ENCODE assay signal across 8 cellular contexts in genomic region chr5:131634996-131635754, GRCh38. TPM values are rescaled to one million over a fixed set of nuclear protein-coding genes. Genes with fewer than 3 reads are reported as not detected.
DNase-seq lines count a peak whose midpoint lies in the region; ATAC-seq and TF ChIP-seq lines count a peak whose summit lies in the region.

Gene RAPGEF6, minus strand, starts transcription at chr5:131635229. Its CDS starts 199 bp downstream, at chr5:131635030.

- H3K4me3 ChIP-seq in left ventricle myocardium inferior: peak within 1 kb of the TSS; percentile 94

- no peaks in the 10 kb centered on the region for H3K9me3 Mint-ChIP-seq in progenitor cell of endocrine pancreas (ENCODE audit: low read depth)

- no peaks in the 10 kb centered on the region for H3K27me3 ChIP-seq in left ventricle myocardium inferior (ENCODE audit: low read depth)

- DNase-seq in NCI-H1694 treated with DMSO at 0.1 percent for 48 hours (lab: John Stamatoyannopoulos, UW): peak; percentile 98
- peak; percentile 85 to 91 (median 87) for DNase-seq in T-helper 17 cell
- DNase-seq in amygdala (lab: John Stamatoyannopoulos, UW): peak; percentile 75 to 99 (median 95)
- DNase-seq in left ventricle myocardium inferior: peak; percentile 96
- peak; percentile 86 for DNase-seq in progenitor cell of endocrine pancreas (ENCODE audit: low spot score, unreplicated experiment)
- peak; percentile 99 for DNase-seq in ureter (ENCODE audit: low spot score)

- H3K9me3 ChIP-seq in T-helper 17 cell (ENCODE audit: control insufficient read depth, low read length, poor library complexity, severe bottlenecking): no peaks in the 10 kb centered on the region
- H3K9me3 ChIP-seq in left ventricle myocardium inferior (replicated peaks): no peaks in the 10 kb centered on the region

- peak within 1 kb of the TSS; percentile 98 for H3K27ac Mint-ChIP-seq in T-helper 17 cell
- peak within 1 kb of the TSS; percentile 99 for H3K27ac Mint-ChIP-seq in progenitor cell of endocrine pancreas

- peaks cover 30% of the 10 kb centered on the region for H3K4me1 Mint-ChIP-seq in T-helper 17 cell
- H3K4me1 Mint-ChIP-seq in progenitor cell of endocrine pancreas (ENCODE audit: low read depth): peaks cover 21% of the 10 kb centered on the region

- H3K36me3 ChIP-seq in left ventricle myocardium inferior: no peaks in the 10 kb centered on the region

- H3K27ac ChIP-seq in left ventricle myocardium inferior (replicated peaks): peak within 1 kb of the TSS; percentile 99

- TF ChIP-seq CTCF in left ventricle myocardium inferior (IDR thresholded peaks at IDR 0.05; ENCODE audit: borderline replicate concordance) (peak; percentile 7), progenitor cell of endocrine pancreas (IDR thresholded peaks at IDR 0.05; ENCODE audit: unreplicated experiment) (no peak)

- H3K36me3 Mint-ChIP-seq in T-helper 17 cell (ENCODE audit: low read depth) (no peaks in the 10 kb centered on the region), progenitor cell of endocrine pancreas (ENCODE audit: insufficient read depth) (no peaks in the 10 kb centered on the region)

- H3K27me3 Mint-ChIP-seq in T-helper 17 cell (no peaks in the 10 kb centered on the region), progenitor cell of endocrine pancreas (no peaks in the 10 kb centered on the region)

- H3K4me1 ChIP-seq in left ventricle myocardium inferior: peaks cover 57% of the 10 kb centered on the region

- TF ChIP-seq POLR2A in GM15510 (IDR thresholded peaks at IDR 0.05; ENCODE audit: borderline replicate concordance, extremely low read depth, insufficient read length): peak; percentile 85

- peak within 1 kb of the TSS; percentile 96 for H3K4me3 Mint-ChIP-seq in T-helper 17 cell
- H3K4me3 Mint-ChIP-seq in progenitor cell of endocrine pancreas (ENCODE audit: low read depth): peak within 1 kb of the TSS; percentile 94

- intact Hi-C loops in left ventricle myocardium inferior (cut with micrococcal nuclease): no loop called here

- ATAC-seq in HG02885 (IDR thresholded peaks at IDR 0.05; ENCODE audit: poor library complexity, unreplicated experiment) (peak; percentile 88), T-helper 17 cell (peak; percentile 86)

RNA-seq across cellular contexts. Expression of gene RAPGEF6, which starts in this region (rescaled TPM):
- 10 to 100 TPM; 60.7 to 68.7 TPM for total RNA-seq in T-helper 17 cell
- 9.6 TPM for total RNA-seq in left ventricle myocardium inferior
- total RNA-seq in progenitor cell of endocrine pancreas: 28.4 and 29.1 TPM in 2 replicates
- 30.7 TPM for total RNA-seq in ureter

Comparison
In these comparisons a context has a peak if more than half of its experiments do, and no peak if none do; other contexts are left out.
1. Peak in every context shown above with its lines: DNase-seq, ATAC-seq, H3K4me3 ChIP-seq and H3K27ac ChIP-seq.